Comparison of ENCODE assay signal across 19 cellular contexts in genomic region chr1:40750326-40750975, GRCh38. TPM values are rescaled to one million over a fixed set of nuclear protein-coding genes. Genes with fewer than 3 reads are reported as not detected.
DNase-seq lines count a peak whose midpoint lies in the region; ATAC-seq, FAIRE-seq and TF ChIP-seq lines count a peak whose summit lies in the region.
"Had no signal": no experiment of that assay in that cellular context is flagged by ENCODE, and none has a peak within 500 bp of the region (broad histone marks: within the 10 kb centered on the region; RNA-seq: fewer than 3 reads in every experiment).

No MANE protein-coding gene starts in this region.

- ATAC-seq in T-helper 17 cell = no peak
- ATAC-seq in GM21576 (IDR thresholded peaks at IDR 0.05; ENCODE audit: unreplicated experiment) = no peak
- ATAC-seq in aorta (ENCODE audit: low FRiP score) = no peak
- no peak for ATAC-seq in HG02623 (IDR thresholded peaks at IDR 0.05; ENCODE audit: unreplicated experiment)
- ATAC-seq: left lung, sciatic nerve had no signal

- DNase-seq in A172 (ENCODE audit: low spot score) (peak; percentile 14), GM12891 (ENCODE audit: insufficient read length, low spot score) (no peak), T-helper 17 cell (no peak), iris pigment epithelial cell (ENCODE audit: low read depth) (peak; percentile 56), aorta (no peak), NCI-H345 treated with DMSO at 0.1 percent for 48 hours (lab: John Stamatoyannopoulos, UW; ENCODE audit: unreplicated experiment) (no peak)
- DNase-seq: activated CD4-positive, alpha-beta T cell treated with anti-CD3 and anti-CD28 coated beads, Interleukin-2, amount 50 U/mL, for 1 hour; AML-193; caudate nucleus; effector memory CD4-positive, alpha-beta T cell; left lung; NCI-H1092; NCI-H69; stimulated activated CD4-positive, alpha-beta T cell treated with anti-CD3 and anti-CD28 coated beads, Interleukin-2, amount 100 ng/mL, for 24 hours had no signal

- H3K4me1 ChIP-seq in aorta (ENCODE audit: control insufficient read depth in 1 of 2, insufficient read depth in 2 of 2, low read length in 2 of 2) = no peaks in the 10 kb centered on the region
- H3K4me1 ChIP-seq: vagina had no signal

- no peaks in the 10 kb centered on the region for H3K27me3 Mint-ChIP-seq in T-helper 17 cell

- peaks cover 15% of the 10 kb centered on the region for H3K4me1 Mint-ChIP-seq in T-helper 17 cell

- H3K36me3 ChIP-seq in aorta (ENCODE audit: control insufficient read depth in 1 of 2, insufficient read depth in 2 of 2, low read length in 1 of 2) = peaks cover 7 to 8% of the 10 kb centered on the region in 2 donors

- no peaks in the 10 kb centered on the region for H3K9me3 ChIP-seq in T-helper 17 cell (ENCODE audit: control insufficient read depth, low read length, poor library complexity, severe bottlenecking)
- H3K9me3 ChIP-seq in aorta (ENCODE audit: control insufficient read depth, low read length) = no peaks in the 10 kb centered on the region
- H3K9me3 ChIP-seq: left lung, vagina had no signal

- H3K27ac ChIP-seq in aorta (ENCODE audit: low read depth in 1 of 2, low read length in 2 of 2) = no peak overlapping the region
- H3K27ac ChIP-seq: HL-60, left lung, vagina had no signal

- 88 to 89% methylated on average over 3 of the region's 3 CpGs for whole genome bisulfite sequencing in aorta, 2 donors

- H3K4me3 Mint-ChIP-seq in T-helper 17 cell = no peak overlapping the region

- no peaks in the 10 kb centered on the region for H3K27me3 ChIP-seq in aorta (ENCODE audit: control insufficient read depth in 1 of 2, insufficient read depth in 2 of 2, low read length in 1 of 2)
- H3K27me3 ChIP-seq: left lung, vagina had no signal

- FAIRE-seq in GM12891 (lab: Jason Lieb, UNC) = no peak

- H3K27ac Mint-ChIP-seq in T-helper 17 cell = peak overlapping the region; percentile 63

- no peak for TF ChIP-seq POLR2A in GM12891 (IDR thresholded peaks at IDR 0.05; ENCODE audit: low read depth, low read length)

- H3K36me3 Mint-ChIP-seq in T-helper 17 cell (ENCODE audit: low read depth) = peaks cover 3% of the 10 kb centered on the region

- H3K4me3 ChIP-seq in aorta (ENCODE audit: low read length in 2 of 2) = no peak overlapping the region
- H3K4me3 ChIP-seq: left lung, vagina had no signal

- intact Hi-C loops in aorta (cut with DNase I) = no loop called here

TF ChIP-seq in GM12891, 5 proteins besides CTCF, POLR2A, EP300 and RAD21:
- no peak for TF ChIP-seq POU2F2 (IDR thresholded peaks at IDR 0.05; ENCODE audit: low read depth, low read length)
- TF ChIP-seq SPI1 (IDR thresholded peaks at IDR 0.05; ENCODE audit: low read depth, low read length) = peak; percentile 43; the same call in 1 of the 2 replicates

RNA-seq across cellular contexts. Expression of gene KCNQ4, which starts 33.1 kb away (rescaled TPM):
- total RNA-seq in A172 (2014; rRNA removed; shearing (Covaris generic)) = not detected in 2 replicates
- 0.71 TPM for polyA plus RNA-seq in GM12891 (2012; ENCODE audit: low read depth, missing spikeins)
- total RNA-seq in T-helper 17 cell (under 1 TPM; 0.17 to 0.86 TPM), aorta (1 to 10 TPM; 7.2 to 8.7 TPM)
- 10 to 100 TPM in 1 of 2 donors, under 1 TPM in 1; 0.88 to 10.0 TPM for polyA plus RNA-seq in aorta

RNA-seq across cellular contexts. Expression of gene NFYC, which starts 58.9 kb away (rescaled TPM):
- total RNA-seq in A172 (2014; rRNA removed; shearing (Covaris generic)) = 27.3 and 28.2 TPM in 2 replicates
- 33.9 TPM for polyA plus RNA-seq in GM12891 (2012; ENCODE audit: low read depth, missing spikeins)
- 10 to 100 TPM; 42.3 to 45.7 TPM for total RNA-seq in T-helper 17 cell
- total RNA-seq in aorta = 10 to 100 TPM; 39.1 to 56.4 TPM
- 10 to 100 TPM; 21.3 to 36.2 TPM for polyA plus RNA-seq in aorta

Comparison
In these comparisons a context has a peak if more than half of its experiments do, and no peak if none do; other contexts are left out.
1. DNase-seq: peak in A172 (single experiment) and iris pigment epithelial cell (single experiment); none in GM12891 (single experiment), T-helper 17 cell (0 of 3), aorta (0 of 2) and NCI-H345 treated with DMSO at 0.1 percent for 48 hours (single experiment).